25 cellular contexts compared by ENCODE assay signal in the genomic region with DNA sequence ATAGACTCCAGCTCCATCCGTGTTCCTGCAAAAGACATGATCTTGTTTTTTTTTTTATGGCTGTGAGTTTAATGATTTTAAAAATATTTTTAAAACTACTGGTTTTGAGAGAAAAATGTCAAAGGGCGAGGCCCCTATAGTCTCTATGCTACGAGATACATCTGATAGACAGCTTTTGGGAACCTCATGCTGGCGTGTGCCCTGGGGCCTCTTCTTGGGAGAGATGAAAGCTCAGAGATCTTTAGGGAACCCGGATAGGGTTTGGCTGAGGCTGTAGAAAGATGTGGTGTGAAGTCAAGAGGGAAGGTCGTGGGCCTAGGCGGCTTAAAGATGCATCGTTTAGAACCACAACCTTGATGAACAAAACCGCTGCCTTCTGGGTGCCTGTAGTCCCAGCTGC.
"Had no signal": no experiment of that assay in that cellular context is flagged by ENCODE, and none has a peak within 500 bp of the region (broad histone marks: within the 10 kb centered on the region; RNA-seq: fewer than 3 reads in every experiment).

No MANE protein-coding gene starts in this region.

- H3K9me3 ChIP-seq: psoas muscle, spleen, testis, tibial artery, upper lobe of left lung had no signal

- H3K27me3 Mint-ChIP-seq: effector memory CD8-positive, alpha-beta T cell; naive thymus-derived CD4-positive, alpha-beta T cell; stimulated activated memory B cell treated with anti-CD40 and anti-IgM and Interleukin-4, amounts not matched to agents 10 μg/mL and 1 μg/mL and 100 μg/mL, for 72 hours had no signal

- DNase-seq: dermis blood vessel endothelial cell; effector memory CD8-positive, alpha-beta T cell; head of caudate nucleus; kidney; mammary epithelial cell; mesendoderm; midbrain; naive thymus-derived CD4-positive, alpha-beta T cell; nucleus accumbens; psoas muscle; right cardiac atrium; spleen; stimulated activated CD4-positive, alpha-beta T cell treated with anti-CD3 and anti-CD28 coated beads, Interleukin-4, amount 100 ng/mL, for 4 hours; stimulated activated naive CD8-positive, alpha-beta T cell treated with anti-CD3 and anti-CD28 coated beads, Interleukin-15, Interleukin-2, amounts not matched to agents 100 U/mL and 50 U/mL, for 24 hours; substantia nigra; testis; tibial artery; upper lobe of left lung had no signal

- H3K36me3 ChIP-seq: spleen, tibial artery, upper lobe of left lung had no signal

- H3K4me1 ChIP-seq: psoas muscle, testis, tibial artery had no signal

- H3K4me3 Mint-ChIP-seq: effector memory CD8-positive, alpha-beta T cell; naive thymus-derived CD4-positive, alpha-beta T cell; nephron; stimulated activated memory B cell treated with anti-CD40 and anti-IgM and Interleukin-4, amounts not matched to agents 10 μg/mL and 1 μg/mL and 100 μg/mL, for 72 hours had no signal

- H3K27ac Mint-ChIP-seq: effector memory CD8-positive, alpha-beta T cell; naive thymus-derived CD4-positive, alpha-beta T cell; nephron; stimulated activated memory B cell treated with anti-CD40 and anti-IgM and Interleukin-4, amounts not matched to agents 10 μg/mL and 1 μg/mL and 100 μg/mL, for 72 hours had no signal

- H3K27me3 ChIP-seq: spleen, testis, tibial artery, upper lobe of left lung had no signal

- H3K36me3 Mint-ChIP-seq: naive thymus-derived CD4-positive, alpha-beta T cell; stimulated activated memory B cell treated with anti-CD40 and anti-IgM and Interleukin-4, amounts not matched to agents 10 μg/mL and 1 μg/mL and 100 μg/mL, for 72 hours had no signal

- H3K9me3 Mint-ChIP-seq: effector memory CD8-positive, alpha-beta T cell; nephron; stimulated activated memory B cell treated with anti-CD40 and anti-IgM and Interleukin-4, amounts not matched to agents 10 μg/mL and 1 μg/mL and 100 μg/mL, for 72 hours had no signal

- H3K27ac ChIP-seq: coronary artery, psoas muscle, skin epidermis, spleen, testis, tibial artery, upper lobe of left lung had no signal

- H3K4me3 ChIP-seq: coronary artery, psoas muscle, skin epidermis, spleen, testis, tibial artery, upper lobe of left lung had no signal

- FAIRE-seq: frontal cortex, kidney, urothelium cell line had no signal

- ATAC-seq: effector memory CD8-positive, alpha-beta T cell; left lobe of liver; naive thymus-derived CD4-positive, alpha-beta T cell; psoas muscle; right cardiac atrium; stimulated activated memory B cell treated with anti-CD40 and anti-IgM and Interleukin-4, amounts not matched to agents 10 μg/mL and 1 μg/mL and 100 μg/mL, for 72 hours; stimulated activated naive CD8-positive, alpha-beta T cell treated with anti-CD3 and anti-CD28 coated beads, Interleukin-15, Interleukin-2, amounts not matched to agents 100 U/mL and 50 U/mL, for 24 hours had no signal
